In genomic region chr2:70822843-70823629, GRCh38 we compare ENCODE assay signal across 1 cellular context.
TF ChIP-seq lines count a peak whose summit lies in the region.

No MANE protein-coding gene starts in this region.

TF ChIP-seq in HepG2, 621 proteins besides CTCF, POLR2A, EP300 and RAD21:
- TF ChIP-seq ZNF770 (CRISPR knock-in tag; IDR thresholded peaks at IDR 0.05) (no peak), ZNF687 (CRISPR knock-in tag; IDR thresholded peaks at IDR 0.05) (peak; percentile 28; the same call in 1 of the 2 replicates), PBX3 (CRISPR knock-in tag; IDR thresholded peaks at IDR 0.05; ENCODE audit: borderline replicate concordance) (no peak), ZNF766 (CRISPR knock-in tag; IDR thresholded peaks at IDR 0.05; ENCODE audit: borderline replicate concordance) (no peak), GTF3A (CRISPR knock-in tag; conservative IDR thresholded peaks at IDR 0.05) (0 out of 2 replicates have a peak, but pooled peaks have one; percentile 40), MTF2 (CRISPR knock-in tag; IDR thresholded peaks at IDR 0.05; ENCODE audit: borderline replicate concordance) (no peak), ZBTB20 (CRISPR knock-in tag; IDR thresholded peaks at IDR 0.05; ENCODE audit: borderline replicate concordance, low read depth) (no peak), ZNF639 (CRISPR knock-in tag; conservative IDR thresholded peaks at IDR 0.05) (no peak), SMC3 (IDR thresholded peaks at IDR 0.05; ENCODE audit: low read length) (no peak), SP5 (CRISPR knock-in tag; IDR thresholded peaks at IDR 0.05; ENCODE audit: borderline replicate concordance, low read depth) (no peak), YEATS2 (CRISPR knock-in tag; IDR thresholded peaks at IDR 0.05; ENCODE audit: borderline replicate concordance) (no peak)
